ENCODE assay signal across 8 cellular contexts in the genomic region with DNA sequence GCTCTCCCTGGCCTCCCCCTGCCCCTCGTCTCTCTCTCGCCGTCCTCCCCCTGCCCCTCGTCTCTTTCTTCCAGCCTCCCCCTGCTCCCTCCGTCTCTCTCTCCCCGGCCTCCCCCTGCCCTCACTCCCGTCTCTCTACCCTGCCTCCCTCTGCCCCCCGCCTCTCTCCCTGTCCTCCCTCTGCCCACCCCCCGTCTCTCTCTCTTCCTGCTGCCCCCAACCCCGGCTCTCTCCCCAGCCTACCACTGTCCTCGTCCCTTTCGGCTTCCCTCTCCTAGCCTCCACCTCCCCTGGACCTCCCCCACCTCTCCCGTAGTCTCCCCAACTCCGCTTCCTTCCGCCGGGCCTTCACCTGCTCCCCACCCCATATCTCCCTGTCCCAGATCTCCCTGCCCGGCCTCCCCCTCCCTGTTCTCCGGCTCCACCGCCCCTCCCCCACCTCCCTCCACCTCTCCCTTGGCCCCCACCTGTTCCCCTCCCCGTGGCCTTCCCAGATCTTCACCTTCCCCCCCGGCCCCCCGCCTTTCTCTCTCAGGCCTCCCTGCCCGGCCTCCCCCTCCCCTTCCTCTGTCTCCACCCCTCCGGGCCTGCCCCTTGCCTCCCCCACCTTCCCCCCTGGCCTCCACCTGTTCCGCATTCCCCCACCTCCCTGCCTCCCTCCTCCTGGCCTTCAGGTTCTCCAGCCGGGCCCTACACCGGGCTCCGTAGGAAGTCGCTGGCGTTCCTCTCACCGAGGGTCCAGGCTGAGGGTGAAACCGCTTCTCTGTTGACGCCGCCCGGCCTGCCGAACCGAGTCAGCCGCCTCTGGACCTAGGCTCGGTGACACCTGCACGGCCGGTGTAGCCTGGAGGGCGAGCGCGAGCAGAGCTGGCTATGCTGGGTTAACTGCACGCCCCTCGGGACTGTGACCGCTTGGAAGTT. TPM values are rescaled to one million over a fixed set of nuclear protein-coding genes. Genes with fewer than 3 reads are reported as not detected.
DNase-seq lines count a peak whose midpoint lies in the region; ATAC-seq, FAIRE-seq and TF ChIP-seq lines count a peak whose summit lies in the region.

No MANE protein-coding gene starts in this region.

- no peaks in the 10 kb centered on the region for H3K9me3 Mint-ChIP-seq in activated T-helper 17 cell treated with anti-CD3 and anti-CD28 coated beads, Interleukin-2, amount 50 U/mL, for 72 hours
- no peaks in the 10 kb centered on the region for H3K9me3 Mint-ChIP-seq in stimulated activated naive CD8-positive, alpha-beta T cell treated with anti-CD3 and anti-CD28 coated beads, Interleukin-15, amount 100 ng/mL, for 72 hours

- H3K27me3 ChIP-seq in iPS-18a (ENCODE audit: control insufficient read depth, insufficient read depth, low read length) = no peaks in the 10 kb centered on the region

- peak overlapping the region; percentile 74 for H3K9ac ChIP-seq in iPS-18a (ENCODE audit: low read length)

- peaks cover 10% of the 10 kb centered on the region for H3K4me1 ChIP-seq in iPS-18a (ENCODE audit: control insufficient read depth, low read depth, low read length)

- H3K27me3 Mint-ChIP-seq in activated T-helper 17 cell treated with anti-CD3 and anti-CD28 coated beads, Interleukin-2, amount 50 U/mL, for 72 hours = no peaks in the 10 kb centered on the region
- H3K27me3 Mint-ChIP-seq in stimulated activated naive CD8-positive, alpha-beta T cell treated with anti-CD3 and anti-CD28 coated beads, Interleukin-15, amount 100 ng/mL, for 72 hours = no peaks in the 10 kb centered on the region

- DNase-seq in stimulated activated CD4-positive, alpha-beta T cell treated with anti-CD3 and anti-CD28 coated beads, Interleukin-15, amount 100 ng/mL, for 24 hours = peak; percentile 29
- DNase-seq in stimulated activated CD4-positive, alpha-beta T cell treated with anti-CD3 and anti-CD28 coated beads, Interleukin-2, amount 100 ng/mL, for 48 hours = no peak
- DNase-seq in stimulated activated naive CD8-positive, alpha-beta T cell treated with anti-CD3 and anti-CD28 coated beads, Interleukin-15, amount 100 ng/mL, for 72 hours = no peak
- DNase-seq in D721Med (ENCODE audit: insufficient read length, low spot score) = no peak
- DNase-seq in GOT3 (lab: John Stamatoyannopoulos, UW) = no peak
- DNase-seq in NCI-H345 treated with DMSO at 0.1 percent for 48 hours (lab: John Stamatoyannopoulos, UW; ENCODE audit: unreplicated experiment) = no peak

- H3K4me3 ChIP-seq in iPS-18a (ENCODE audit: low read length) = peak overlapping the region; percentile 75

- H3K4me3 Mint-ChIP-seq in activated T-helper 17 cell treated with anti-CD3 and anti-CD28 coated beads, Interleukin-2, amount 50 U/mL, for 72 hours = peak overlapping the region; percentile 84
- H3K4me3 Mint-ChIP-seq in stimulated activated naive CD8-positive, alpha-beta T cell treated with anti-CD3 and anti-CD28 coated beads, Interleukin-15, amount 100 ng/mL, for 72 hours = peak overlapping the region; percentile 89 to 98

- peaks cover 19% of the 10 kb centered on the region for H3K4me1 Mint-ChIP-seq in activated T-helper 17 cell treated with anti-CD3 and anti-CD28 coated beads, Interleukin-2, amount 50 U/mL, for 72 hours
- H3K4me1 Mint-ChIP-seq in stimulated activated naive CD8-positive, alpha-beta T cell treated with anti-CD3 and anti-CD28 coated beads, Interleukin-15, amount 100 ng/mL, for 72 hours = peaks cover 40% of the 10 kb centered on the region

- peaks cover 26% of the 10 kb centered on the region for H3K36me3 ChIP-seq in iPS-18a (ENCODE audit: control insufficient read depth, low read depth, low read length)

- FAIRE-seq in D721Med (lab: Jason Lieb, UNC) = no peak

- TF ChIP-seq CTCF in D721Med (IDR thresholded peaks at IDR 0.05; ENCODE audit: insufficient read depth, missing control alignments) = no peak

- H3K27ac ChIP-seq in iPS-18a (ENCODE audit: low read length) = no peak overlapping the region

- peak overlapping the region; percentile 93 for H3K27ac Mint-ChIP-seq in activated T-helper 17 cell treated with anti-CD3 and anti-CD28 coated beads, Interleukin-2, amount 50 U/mL, for 72 hours
- H3K27ac Mint-ChIP-seq in stimulated activated naive CD8-positive, alpha-beta T cell treated with anti-CD3 and anti-CD28 coated beads, Interleukin-15, amount 100 ng/mL, for 72 hours = peak overlapping the region; percentile 96 to 97

- H3K36me3 Mint-ChIP-seq in activated T-helper 17 cell treated with anti-CD3 and anti-CD28 coated beads, Interleukin-2, amount 50 U/mL, for 72 hours (ENCODE audit: low read depth) = peaks cover 34% of the 10 kb centered on the region

- ATAC-seq in activated T-helper 17 cell treated with anti-CD3 and anti-CD28 coated beads, Interleukin-2, amount 50 U/mL, for 72 hours (replicated peaks) = no peak
- ATAC-seq in stimulated activated naive CD8-positive, alpha-beta T cell treated with anti-CD3 and anti-CD28 coated beads, Interleukin-15, amount 100 ng/mL, for 72 hours = no peak

- H3K9me3 ChIP-seq in iPS-18a (ENCODE audit: control insufficient read depth, low read depth, low read length) = no peaks in the 10 kb centered on the region

RNA-seq across cellular contexts. Expression of a gene that starts 1.2 kb away (rescaled TPM):
- 10 to 100 TPM; 17.1 to 43.0 TPM for total RNA-seq in activated T-helper 17 cell treated with anti-CD3 and anti-CD28 coated beads, Interleukin-2, amount 50 U/mL, for 72 hours

RNA-seq across cellular contexts. Expression of a gene that starts 45.3 kb away (rescaled TPM):
- 100 to 1,000 TPM in 1 of 2 donors, 10 to 100 TPM in 1; 46.4 to 103 TPM for total RNA-seq in activated T-helper 17 cell treated with anti-CD3 and anti-CD28 coated beads, Interleukin-2, amount 50 U/mL, for 72 hours
